ENCODE assay signal across 7 cellular contexts in genomic region chr1:154433161-154433681, GRCh38. TPM values are rescaled to one million over a fixed set of nuclear protein-coding genes. Genes with fewer than 3 reads are reported as not detected.
DNase-seq lines count a peak whose midpoint lies in the region; ATAC-seq and TF ChIP-seq lines count a peak whose summit lies in the region.

No MANE protein-coding gene starts in this region.

- no peaks in the 10 kb centered on the region for H3K9me3 ChIP-seq in heart right ventricle
- H3K9me3 ChIP-seq in thyroid gland, result no peaks in the 10 kb centered on the region

- TF ChIP-seq RAD21 in Ishikawa (IDR thresholded peaks at IDR 0.05; ENCODE audit: low read depth), result no peak

- TF ChIP-seq EP300 in Ishikawa (IDR thresholded peaks at IDR 0.05; ENCODE audit: borderline replicate concordance), result peak; percentile 62; the same call in 1 of the 2 replicates

- peak overlapping the region in 7 of 10 donors; percentile 4 to 91 (median 25) for H3K27ac ChIP-seq in heart right ventricle
- no peak overlapping the region for H3K27ac ChIP-seq in thyroid gland

- intact Hi-C loops in heart right ventricle (cut with DNase I), result no loop called here
- intact Hi-C loops in thyroid gland (cut with DNase I), result no loop called here

- TF ChIP-seq POLR2A in thyroid gland (IDR thresholded peaks at IDR 0.05), result no peak

- TF ChIP-seq CTCF in heart right ventricle (IDR thresholded peaks at IDR 0.05) (no peak), thyroid gland (IDR thresholded peaks at IDR 0.05) (no peak)

- WGBS in heart right ventricle, 2 donors, result 91 to 93% methylated on average over 8 of the region's 8 CpGs
- 84 to 89% methylated on average over 5 to 7 of the region's 8 CpGs for WGBS in thyroid gland, 2 donors

- H3K4me3 ChIP-seq in heart right ventricle (no peak overlapping the region), thyroid gland (replicated peaks in 1 of 3) (no peak overlapping the region)

- ATAC-seq in heart right ventricle, result no peak

- peak; percentile 34 for DNase-seq in activated CD4-positive, alpha-beta T cell treated with anti-CD3 and anti-CD28 coated beads, Interleukin-2, amount 50 U/mL, for 1 hour
- DNase-seq in heart right ventricle (no peak), thyroid gland (no peak), NCI-H1436 treated with DMSO at 0.1 percent for 48 hours (lab: John Stamatoyannopoulos, UW) (no peak), NCI-H1105 (lab: John Stamatoyannopoulos, UW) (no peak)
- DNase-seq in stimulated activated CD4-positive, alpha-beta T cell treated with anti-CD3 and anti-CD28 coated beads, TNF-alpha, amount 100 ng/mL, for 4 hours (ENCODE audit: low read depth in 3 of 3), result peak in 2 of 3 experiments; percentile 34 to 47

- peaks cover 14 to 74% (median 56%) of the 10 kb centered on the region in 9 donors for H3K4me1 ChIP-seq in heart right ventricle
- H3K4me1 ChIP-seq in thyroid gland, result peaks cover 0 to 6% of the 10 kb centered on the region in 2 donors

- H3K27me3 ChIP-seq in heart right ventricle (no peaks in the 10 kb centered on the region), thyroid gland (no peaks in the 10 kb centered on the region)

- H3K36me3 ChIP-seq in heart right ventricle (peaks cover 0 to 75% (median 7%) of the 10 kb centered on the region in 9 donors), thyroid gland (peaks cover 4 to 12% of the 10 kb centered on the region in 2 donors)

TF ChIP-seq in Ishikawa, 13 proteins besides CTCF, POLR2A, EP300 and RAD21:
- TF ChIP-seq TAF1 (IDR thresholded peaks at IDR 0.05; ENCODE audit: low read depth), result no peak
- TF ChIP-seq ZBTB7A (IDR thresholded peaks at IDR 0.05; ENCODE audit: low read depth), result no peak
- no peak for TF ChIP-seq YY1 (IDR thresholded peaks at IDR 0.05; ENCODE audit: low read depth)
- peak; percentile 17; the same call in 1 of the 2 replicates for TF ChIP-seq TEAD4 (IDR thresholded peaks at IDR 0.05)
- peak; percentile 55 for TF ChIP-seq NFIC (IDR thresholded peaks at IDR 0.05)
- TF ChIP-seq TCF12 (IDR thresholded peaks at IDR 0.05; ENCODE audit: low read depth), result peak; percentile 76
- no peak for TF ChIP-seq CEBPB (IDR thresholded peaks at IDR 0.05)
- TF ChIP-seq FOXM1 (IDR thresholded peaks at IDR 0.05; ENCODE audit: borderline replicate concordance, low read depth), result peak; percentile 45; the same call in 1 of the 2 replicates
- no peak for TF ChIP-seq CREB1 (IDR thresholded peaks at IDR 0.05; ENCODE audit: low read depth)
- TF ChIP-seq REST (IDR thresholded peaks at IDR 0.05; ENCODE audit: low read depth), result no peak
- peak; percentile 38; the same call in 1 of the 2 replicates for TF ChIP-seq USF1 (IDR thresholded peaks at IDR 0.05)
- TF ChIP-seq MAX (IDR thresholded peaks at IDR 0.05), result peak; percentile 78
- no peak for TF ChIP-seq EGR1 (IDR thresholded peaks at IDR 0.05)

RNA-seq across cellular contexts. Expression of gene IL6R, which starts 28.1 kb away (rescaled TPM):
- total RNA-seq in heart right ventricle, result 10 to 100 TPM in 5 of 10 donors, 1 to 10 TPM in 5; 6.1 to 16.2 (median 10.0) TPM
- polyA plus RNA-seq in heart right ventricle, result 1 to 10 TPM; 2.9 to 6.2 TPM
- total RNA-seq in thyroid gland, result 10 to 100 TPM in 1 of 4 donors, 1 to 10 TPM in 3; 4.4 to 15.3 (median 7.4) TPM

Comparison
In these comparisons a context has a peak if more than half of its experiments do, and no peak if none do; other contexts are left out.
1. DNase-seq: peak in activated CD4-positive, alpha-beta T cell treated with anti-CD3 and anti-CD28 coated beads, Interleukin-2, amount 50 U/mL, for 1 hour (single experiment) and stimulated activated CD4-positive, alpha-beta T cell treated with anti-CD3 and anti-CD28 coated beads, TNF-alpha, amount 100 ng/mL, for 4 hours (2 of 3); none in heart right ventricle (0 of 2), thyroid gland (0 of 2), NCI-H1436 treated with DMSO at 0.1 percent for 48 hours (single experiment) and NCI-H1105 (single experiment).
2. H3K27ac ChIP-seq: peak in heart right ventricle (7 of 10); none in thyroid gland (0 of 3).